In genomic region chr14:30935445-30935844, GRCh38 we compare ENCODE assay signal across 34 cellular contexts.
"Had no signal": no experiment of that assay in that cellular context is flagged by ENCODE, and none has a peak within 500 bp of the region (broad histone marks: within the 10 kb centered on the region; RNA-seq: fewer than 3 reads in every experiment).

No MANE protein-coding gene starts in this region.

- H3K4me2 ChIP-seq: hepatocyte had no signal

- H3K27me3 Mint-ChIP-seq: activated CD4-positive, alpha-beta memory T cell treated with anti-CD3 and anti-CD28 coated beads, Interleukin-2, amount 10 ng/mL, durations not matched to agents 7 days and 5 days; activated CD4-positive, alpha-beta T cell treated with anti-CD3 and anti-CD28 coated beads, Interleukin-2, amount 10 ng/mL, durations not matched to agents 7 days and 5 days; activated naive CD4-positive, alpha-beta T cell treated with anti-CD3 and anti-CD28 coated beads, Interleukin-2, amount 50 U/mL, for 24 hours; activated naive CD8-positive, alpha-beta T cell treated with anti-CD3 and anti-CD28 coated beads, Interleukin-2, amount 50 U/mL, for 24 hours; memory B cell; naive thymus-derived CD4-positive, alpha-beta T cell; stimulated activated naive B cell treated with anti-CD40 and anti-IgM and Interleukin-4, amounts not matched to agents 10 μg/mL and 1 μg/mL and 100 μg/mL, for 72 hours had no signal

- H2AFZ ChIP-seq: hepatocyte had no signal

- H3K4me1 Mint-ChIP-seq: activated CD4-positive, alpha-beta memory T cell treated with anti-CD3 and anti-CD28 coated beads, Interleukin-2, amount 10 ng/mL, durations not matched to agents 7 days and 5 days; activated CD4-positive, alpha-beta T cell treated with anti-CD3 and anti-CD28 coated beads, Interleukin-2, amount 10 ng/mL, durations not matched to agents 7 days and 5 days; activated naive CD4-positive, alpha-beta T cell treated with anti-CD3 and anti-CD28 coated beads, Interleukin-2, amount 50 U/mL, for 24 hours; activated naive CD8-positive, alpha-beta T cell treated with anti-CD3 and anti-CD28 coated beads, Interleukin-2, amount 50 U/mL, for 24 hours; memory B cell; neural crest cell; WTC11 had no signal

- DNase-seq: activated CD4-positive, alpha-beta memory T cell treated with anti-CD3 and anti-CD28 coated beads, Interleukin-2, amount 10 ng/mL, durations not matched to agents 7 days and 5 days; activated CD4-positive, alpha-beta T cell treated with anti-CD3 and anti-CD28 coated beads for 1 hour; activated CD4-positive, alpha-beta T cell treated with anti-CD3 and anti-CD28 coated beads, Interleukin-2, amount 10 ng/mL, durations not matched to agents 7 days and 5 days; activated CD8-positive, alpha-beta memory T cell treated with anti-CD3 and anti-CD28 coated beads, Interleukin-2, amount 50 U/mL, for 48 hours; activated naive CD8-positive, alpha-beta T cell treated with anti-CD3 and anti-CD28 coated beads, Interleukin-2, amount 50 U/mL, for 24 hours; activated T-cell treated with anti-CD3 and anti-CD28 coated beads, Interleukin-2, amount 50 U/mL, for 4 hours; anterior cingulate cortex; body of pancreas; dorsolateral prefrontal cortex; effector memory CD4-positive, alpha-beta T cell; erythroblast; immature natural killer cell; kidney; midbrain; naive thymus-derived CD4-positive, alpha-beta T cell; nucleus accumbens; pancreas; stimulated activated CD4-positive, alpha-beta T cell treated with anti-CD3 and anti-CD28 coated beads, Interleukin-15, amount 100 ng/mL, for 24 hours; stimulated activated CD4-positive, alpha-beta T cell treated with anti-CD3 and anti-CD28 coated beads, Interleukin-2, amount 100 ng/mL, for 24 hours; stimulated activated naive B cell treated with anti-CD40 and anti-IgM and Interleukin-4, amounts not matched to agents 10 μg/mL and 1 μg/mL and 100 μg/mL, for 72 hours; stomach; T-helper 2 cell; thyroid gland; upper lobe of left lung had no signal

- H3K9me3 Mint-ChIP-seq: activated CD4-positive, alpha-beta memory T cell treated with anti-CD3 and anti-CD28 coated beads, Interleukin-2, amount 10 ng/mL, durations not matched to agents 7 days and 5 days; activated CD4-positive, alpha-beta T cell treated with anti-CD3 and anti-CD28 coated beads, Interleukin-2, amount 10 ng/mL, durations not matched to agents 7 days and 5 days; activated naive CD4-positive, alpha-beta T cell treated with anti-CD3 and anti-CD28 coated beads, Interleukin-2, amount 50 U/mL, for 24 hours; activated naive CD8-positive, alpha-beta T cell treated with anti-CD3 and anti-CD28 coated beads, Interleukin-2, amount 50 U/mL, for 24 hours; activated T-cell treated with anti-CD3 and anti-CD28 coated beads, Interleukin-2, amount 50 U/mL, for 4 hours; activated T-helper 2 cell treated with anti-CD3 and anti-CD28 coated beads, Interferon-gamma antibody, Interleukin-2, Interleukin-4, amounts not matched to agents 10 μg/mL and 5 μg/mL and 100 μg/mL, durations not matched to agents 14 hours and 24 hours and 36 hours; immature natural killer cell; memory B cell; naive thymus-derived CD4-positive, alpha-beta T cell; neural crest cell; stimulated activated naive B cell treated with anti-CD40 and anti-IgM and Interleukin-4, amounts not matched to agents 10 μg/mL and 1 μg/mL and 100 μg/mL, for 72 hours; WTC11 had no signal

- H3K36me3 ChIP-seq: prostate gland had no signal

- H3K27ac ChIP-seq: body of pancreas, coronary artery, dorsolateral prefrontal cortex, gastroesophageal sphincter, hepatocyte, pancreas, prostate gland, stomach, thyroid gland, upper lobe of left lung, vagina had no signal

- H3K4me3 ChIP-seq: body of pancreas, coronary artery, dorsolateral prefrontal cortex, gastroesophageal sphincter, hepatocyte, pancreas, prostate gland, stomach, thyroid gland, upper lobe of left lung, vagina had no signal

- H3K9me3 ChIP-seq: body of pancreas, gastroesophageal sphincter, pancreas, prostate gland, stomach, thyroid gland, upper lobe of left lung, vagina had no signal

- H3K27ac Mint-ChIP-seq: activated CD4-positive, alpha-beta memory T cell treated with anti-CD3 and anti-CD28 coated beads, Interleukin-2, amount 10 ng/mL, durations not matched to agents 7 days and 5 days; activated CD4-positive, alpha-beta T cell treated with anti-CD3 and anti-CD28 coated beads, Interleukin-2, amount 10 ng/mL, durations not matched to agents 7 days and 5 days; activated naive CD4-positive, alpha-beta T cell treated with anti-CD3 and anti-CD28 coated beads, Interleukin-2, amount 50 U/mL, for 24 hours; activated naive CD8-positive, alpha-beta T cell treated with anti-CD3 and anti-CD28 coated beads, Interleukin-2, amount 50 U/mL, for 24 hours; activated T-helper 2 cell treated with anti-CD3 and anti-CD28 coated beads, Interferon-gamma antibody, Interleukin-2, Interleukin-4, amounts not matched to agents 10 μg/mL and 5 μg/mL and 100 μg/mL, durations not matched to agents 14 hours and 24 hours and 36 hours; immature natural killer cell; naive thymus-derived CD4-positive, alpha-beta T cell; stimulated activated naive B cell treated with anti-CD40 and anti-IgM and Interleukin-4, amounts not matched to agents 10 μg/mL and 1 μg/mL and 100 μg/mL, for 72 hours; WTC11 had no signal

- H3K27me3 ChIP-seq: body of pancreas, dorsolateral prefrontal cortex, gastroesophageal sphincter, hepatocyte, pancreas, stomach, thyroid gland, upper lobe of left lung, vagina had no signal

- H3K4me1 ChIP-seq: body of pancreas, pancreas, prostate gland, thyroid gland, vagina had no signal

- FAIRE-seq: kidney, pancreas had no signal

- H3K4me3 Mint-ChIP-seq: activated CD4-positive, alpha-beta memory T cell treated with anti-CD3 and anti-CD28 coated beads, Interleukin-2, amount 10 ng/mL, durations not matched to agents 7 days and 5 days; activated CD4-positive, alpha-beta T cell treated with anti-CD3 and anti-CD28 coated beads, Interleukin-2, amount 10 ng/mL, durations not matched to agents 7 days and 5 days; activated naive CD4-positive, alpha-beta T cell treated with anti-CD3 and anti-CD28 coated beads, Interleukin-2, amount 50 U/mL, for 24 hours; activated naive CD8-positive, alpha-beta T cell treated with anti-CD3 and anti-CD28 coated beads, Interleukin-2, amount 50 U/mL, for 24 hours; activated T-cell treated with anti-CD3 and anti-CD28 coated beads, Interleukin-2, amount 50 U/mL, for 4 hours; immature natural killer cell; memory B cell; naive thymus-derived CD4-positive, alpha-beta T cell; neural crest cell; stimulated activated naive B cell treated with anti-CD40 and anti-IgM and Interleukin-4, amounts not matched to agents 10 μg/mL and 1 μg/mL and 100 μg/mL, for 72 hours; WTC11 had no signal

- ATAC-seq: activated naive CD8-positive, alpha-beta T cell treated with anti-CD3 and anti-CD28 coated beads, Interleukin-2, amount 50 U/mL, for 24 hours; activated T-cell treated with anti-CD3 and anti-CD28 coated beads, Interleukin-2, amount 50 U/mL, for 4 hours; body of pancreas; gastroesophageal sphincter; naive thymus-derived CD4-positive, alpha-beta T cell; pancreas; stimulated activated naive B cell treated with anti-CD40 and anti-IgM and Interleukin-4, amounts not matched to agents 10 μg/mL and 1 μg/mL and 100 μg/mL, for 72 hours; WTC11 had no signal
